ENCODE assay signal across 28 cellular contexts in the genomic region with DNA sequence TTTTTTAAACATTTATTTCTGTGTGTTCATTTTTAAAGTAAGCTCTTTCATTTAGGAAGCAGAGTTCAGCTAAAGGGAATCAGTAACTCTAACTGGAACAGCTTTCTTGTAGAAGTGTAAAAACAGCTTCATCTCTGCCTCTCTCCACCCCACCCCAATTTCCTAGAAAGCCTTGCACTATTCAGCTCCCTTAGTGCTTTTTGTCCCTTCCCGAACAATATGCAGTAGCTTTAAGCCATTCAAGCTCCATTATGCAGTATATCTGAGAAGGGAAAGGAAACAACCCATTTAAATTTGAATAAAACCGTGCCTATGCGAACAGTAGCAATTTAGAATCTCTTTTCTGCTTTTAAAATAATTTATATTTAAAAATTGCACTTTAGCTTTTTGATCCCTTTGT.
"Had no signal": no experiment of that assay in that cellular context is flagged by ENCODE, and none has a peak within 500 bp of the region (broad histone marks: within the 10 kb centered on the region; RNA-seq: fewer than 3 reads in every experiment).

No MANE protein-coding gene starts in this region.

- H3K36me3 Mint-ChIP-seq: immature natural killer cell; naive thymus-derived CD8-positive, alpha-beta T cell; stimulated activated effector memory CD8-positive, alpha-beta T cell treated with anti-CD3 and anti-CD28 coated beads, Interleukin-12 subunit alpha, Interleukin-12 subunit beta, amount 100 ng/mL, for 72 hours had no signal

- ATAC-seq: left colon; left lung; lower lobe of right lung; naive thymus-derived CD8-positive, alpha-beta T cell; pancreas; right cardiac atrium; sciatic nerve; stimulated activated effector memory CD8-positive, alpha-beta T cell treated with anti-CD3 and anti-CD28 coated beads, Interleukin-12 subunit alpha, Interleukin-12 subunit beta, amount 100 ng/mL, for 72 hours; upper lobe of right lung had no signal

- H3K36me3 ChIP-seq: lower lobe of right lung, pancreas, prostate gland, suprapubic skin, thoracic aorta, upper lobe of right lung had no signal

- H3K27ac ChIP-seq: left lung, lower lobe of right lung, pancreas, prostate gland, skin epidermis, suprapubic skin, thoracic aorta, tibial artery, upper lobe of right lung had no signal

- H3K27ac Mint-ChIP-seq: immature natural killer cell; naive thymus-derived CD8-positive, alpha-beta T cell; stimulated activated effector memory CD8-positive, alpha-beta T cell treated with anti-CD3 and anti-CD28 coated beads, Interleukin-12 subunit alpha, Interleukin-12 subunit beta, amount 100 ng/mL, for 72 hours; stimulated activated naive CD8-positive, alpha-beta T cell treated with anti-CD3 and anti-CD28 coated beads, Interleukin-15, Interleukin-2, amounts not matched to agents 100 ng/mL and 50 ng/mL, for 24 hours had no signal

- H3K4me1 ChIP-seq: left lung, lower lobe of right lung, pancreas, prostate gland, suprapubic skin, tibial artery, upper lobe of right lung had no signal

- H3K9me3 Mint-ChIP-seq: stimulated activated effector memory CD8-positive, alpha-beta T cell treated with anti-CD3 and anti-CD28 coated beads, Interleukin-12 subunit alpha, Interleukin-12 subunit beta, amount 100 ng/mL, for 72 hours; stimulated activated naive CD8-positive, alpha-beta T cell treated with anti-CD3 and anti-CD28 coated beads, Interleukin-15, Interleukin-2, amounts not matched to agents 100 ng/mL and 50 ng/mL, for 24 hours had no signal

- H3K4me1 Mint-ChIP-seq: immature natural killer cell; stimulated activated effector memory CD8-positive, alpha-beta T cell treated with anti-CD3 and anti-CD28 coated beads, Interleukin-12 subunit alpha, Interleukin-12 subunit beta, amount 100 ng/mL, for 72 hours had no signal

- DNase-seq: hypothalamus; immature natural killer cell; kidney; left colon; left lung; lower lobe of right lung; mammary epithelial cell; mesenchymal stem cell; naive thymus-derived CD8-positive, alpha-beta T cell; nucleus accumbens; pancreas; posterior cingulate gyrus; retina; right cardiac atrium; stimulated activated CD4-positive, alpha-beta T cell treated with anti-CD3 and anti-CD28 coated beads, Interleukin-12 subunit alpha, Interleukin-12 subunit beta, amount 100 ng/mL, for 4 hours; stimulated activated CD4-positive, alpha-beta T cell treated with anti-CD3 and anti-CD28 coated beads, Interleukin-4, amount 100 ng/mL, for 24 hours; stimulated activated naive CD4-positive, alpha-beta T cell; tibial artery; trophoblast cell; upper lobe of right lung had no signal

- H3K4me3 Mint-ChIP-seq: immature natural killer cell; naive thymus-derived CD8-positive, alpha-beta T cell; nephron; stimulated activated effector memory CD8-positive, alpha-beta T cell treated with anti-CD3 and anti-CD28 coated beads, Interleukin-12 subunit alpha, Interleukin-12 subunit beta, amount 100 ng/mL, for 72 hours; stimulated activated naive CD8-positive, alpha-beta T cell treated with anti-CD3 and anti-CD28 coated beads, Interleukin-15, Interleukin-2, amounts not matched to agents 100 ng/mL and 50 ng/mL, for 24 hours had no signal

- H3K4me3 ChIP-seq: left lung, lower lobe of right lung, pancreas, prostate gland, skin epidermis, suprapubic skin, thoracic aorta, tibial artery, upper lobe of right lung had no signal

- H3K9me3 ChIP-seq: left lung, lower lobe of right lung, pancreas, prostate gland, suprapubic skin, thoracic aorta, tibial artery, upper lobe of right lung had no signal

- H3K27me3 ChIP-seq: left lung, pancreas, suprapubic skin, tibial artery had no signal
